ENCODE assay signal across 8 cellular contexts in the genomic region with DNA sequence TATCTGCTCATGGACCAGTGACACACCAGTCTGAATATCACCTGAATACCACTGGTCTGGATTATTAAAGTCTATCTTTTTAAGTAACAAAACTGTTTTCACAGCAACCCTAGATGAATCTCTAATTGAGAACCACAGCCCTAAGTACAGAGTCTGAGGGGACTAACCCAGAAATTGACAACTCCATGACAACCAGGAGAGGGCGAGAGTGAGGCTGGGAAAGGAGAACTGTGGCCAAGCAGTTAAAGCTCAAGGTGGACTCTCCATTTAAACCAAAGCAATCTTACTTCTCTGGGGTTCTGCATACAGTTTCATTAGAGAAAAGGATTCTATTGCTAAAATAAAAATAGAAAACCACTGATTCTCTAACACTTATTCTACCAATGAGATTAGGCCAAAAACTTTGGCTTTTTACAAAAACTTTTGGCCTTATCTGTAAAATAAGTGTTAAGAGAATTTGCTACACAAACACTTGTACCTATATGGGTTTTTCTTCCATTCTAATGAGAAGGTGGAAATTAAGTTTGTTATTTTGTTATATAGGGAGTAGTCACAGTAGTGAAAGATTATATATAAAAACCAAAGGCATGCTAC. TPM values are rescaled to one million over a fixed set of nuclear protein-coding genes. Genes with fewer than 3 reads are reported as not detected.
DNase-seq lines count a peak whose midpoint lies in the region; ATAC-seq lines count a peak whose summit lies in the region.

No MANE protein-coding gene starts in this region.

- ATAC-seq in GM21515 (IDR thresholded peaks at IDR 0.05; ENCODE audit: unreplicated experiment), result peak; percentile 90

- H3K27me3 Mint-ChIP-seq in immature natural killer cell (ENCODE audit: low read depth in 3 of 3), result no peaks in the 10 kb centered on the region

- peak overlapping the region in 3 of 5 donors; percentile 19 to 70 (median 54) for H3K4me3 Mint-ChIP-seq in immature natural killer cell

- DNase-seq in GM03348 (ENCODE audit: low spot score), result peak; percentile 41
- peak; percentile 41 for DNase-seq in HS-27A (ENCODE audit: low read depth)
- DNase-seq in SK-N-DZ (ENCODE audit: low spot score), result peak; percentile 36
- DNase-seq in adipocyte (ENCODE audit: low read depth), result peak; percentile 52
- DNase-seq in immature natural killer cell, result peak; percentile 42 to 61 (median 53)
- DNase-seq in stimulated activated CD4-positive, alpha-beta T cell treated with anti-CD3 and anti-CD28 coated beads, TNF-alpha, amount 100 ng/mL, for 24 hours (ENCODE audit: low read depth in 3 of 3), result peak; percentile 14 to 51 (median 27)
- no peak for DNase-seq in middle frontal gyrus (ENCODE audit: extremely low spot score, low spot score)

- peak overlapping the region; percentile 14 for H3K9ac ChIP-seq in adipocyte (ENCODE audit: low read length)

- no peaks in the 10 kb centered on the region for H3K27me3 ChIP-seq in adipocyte (replicated peaks; ENCODE audit: control insufficient read depth, insufficient read depth, low read length)

- no peaks in the 10 kb centered on the region for H3K9me3 Mint-ChIP-seq in immature natural killer cell

- peaks cover 0 to 5% (median 0%) of the 10 kb centered on the region in 3 donors for H3K36me3 Mint-ChIP-seq in immature natural killer cell

- no peaks in the 10 kb centered on the region for H3K36me3 ChIP-seq in adipocyte (ENCODE audit: control insufficient read depth, insufficient read depth, low read length, severe bottlenecking)

- H3K4me1 Mint-ChIP-seq in immature natural killer cell, result peaks cover 29% of the 10 kb centered on the region in 2 donors

- peak overlapping the region in 1 of 6 donors; percentile 40 for H3K27ac Mint-ChIP-seq in immature natural killer cell

- no peak overlapping the region for H3K4me3 ChIP-seq in adipocyte (ENCODE audit: low read length)

- H3K9me3 ChIP-seq in adipocyte (ENCODE audit: control insufficient read depth, low read length), result no peaks in the 10 kb centered on the region

- peaks cover 63% of the 10 kb centered on the region for H3K4me1 ChIP-seq in adipocyte (ENCODE audit: control insufficient read depth, insufficient read depth, low read length)

RNA-seq across cellular contexts. Expression of gene NEK10, which starts 11.4 kb away (rescaled TPM):
- polyA plus RNA-seq in SK-N-DZ (2014; cell fraction: cytosol; rRNA removed), result 0.23 and 0.93 TPM in 2 replicates
- 2.1 and 2.4 TPM in 2 replicates for polyA plus RNA-seq in SK-N-DZ (2014; cell fraction: nucleus; rRNA removed)
- polyA plus RNA-seq in immature natural killer cell, result under 1 TPM in 1 of 3 donors, not detected in 2; 0.57 TPM
